In the genomic region with DNA sequence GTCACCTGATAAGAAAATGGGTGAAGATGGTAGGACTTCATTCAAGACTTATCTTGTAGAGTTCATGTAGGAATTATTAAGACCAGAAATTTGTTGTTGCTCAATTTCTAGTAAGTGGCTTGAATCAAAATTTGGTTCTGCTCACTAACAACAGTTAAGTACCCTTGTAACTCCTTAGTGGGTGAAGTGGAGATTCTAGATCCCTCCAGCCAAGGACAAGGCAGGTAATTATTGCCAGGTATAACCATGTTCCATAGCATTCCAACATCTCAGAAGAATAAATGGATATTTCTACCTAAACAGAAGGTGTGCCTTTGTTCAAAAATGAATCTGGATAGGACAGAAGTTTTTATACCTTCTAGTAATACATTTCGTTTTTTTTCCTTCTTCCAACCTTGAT, we compare ENCODE assay signal across 34 cellular contexts.
"Had no signal": no experiment of that assay in that cellular context is flagged by ENCODE, and none has a peak within 500 bp of the region (broad histone marks: within the 10 kb centered on the region; RNA-seq: fewer than 3 reads in every experiment).

No MANE protein-coding gene starts in this region.

- H3K27me3 ChIP-seq: body of pancreas, breast epithelium, Peyer's patch had no signal

- H3K27ac Mint-ChIP-seq: activated CD4-positive, alpha-beta memory T cell treated with anti-CD3 and anti-CD28 coated beads, Interleukin-2, amount 10 ng/mL, durations not matched to agents 7 days and 5 days; activated CD8-positive, alpha-beta memory T cell treated with anti-CD3 and anti-CD28 coated beads, Interleukin-2, amount 10 ng/mL, durations not matched to agents 7 days and 5 days; activated naive CD4-positive, alpha-beta T cell treated with anti-CD3 and anti-CD28 coated beads, Interleukin-2, amount 50 U/mL, for 24 hours; activated naive CD8-positive, alpha-beta T cell treated with anti-CD3 and anti-CD28 coated beads, Interleukin-2, amount 10 ng/mL, durations not matched to agents 7 days and 5 days; activated T-helper 2 cell treated with anti-CD3 and anti-CD28 coated beads, Interferon-gamma antibody, Interleukin-2, Interleukin-4, amounts not matched to agents 10 μg/mL and 5 μg/mL and 100 μg/mL, durations not matched to agents 14 hours and 24 hours and 36 hours had no signal

- H3K4me1 ChIP-seq: body of pancreas, breast epithelium, Peyer's patch had no signal

- H3K36me3 ChIP-seq: breast epithelium, Peyer's patch, WERI-Rb-1 had no signal

- ATAC-seq: activated CD8-positive, alpha-beta memory T cell treated with anti-CD3 and anti-CD28 coated beads, Interleukin-2, amount 10 ng/mL, durations not matched to agents 7 days and 5 days; body of pancreas; PC-3; Right ventricle myocardium inferior had no signal

- H3K4me3 ChIP-seq: body of pancreas, breast epithelium, Peyer's patch had no signal

- H3K4me1 Mint-ChIP-seq: activated CD4-positive, alpha-beta memory T cell treated with anti-CD3 and anti-CD28 coated beads, Interleukin-2, amount 10 ng/mL, durations not matched to agents 7 days and 5 days; activated CD8-positive, alpha-beta memory T cell treated with anti-CD3 and anti-CD28 coated beads, Interleukin-2, amount 10 ng/mL, durations not matched to agents 7 days and 5 days; activated naive CD4-positive, alpha-beta T cell treated with anti-CD3 and anti-CD28 coated beads, Interleukin-2, amount 50 U/mL, for 24 hours; activated naive CD8-positive, alpha-beta T cell treated with anti-CD3 and anti-CD28 coated beads, Interleukin-2, amount 10 ng/mL, durations not matched to agents 7 days and 5 days had no signal

- H3K9me3 Mint-ChIP-seq: activated CD4-positive, alpha-beta memory T cell treated with anti-CD3 and anti-CD28 coated beads, Interleukin-2, amount 10 ng/mL, durations not matched to agents 7 days and 5 days; activated naive CD4-positive, alpha-beta T cell treated with anti-CD3 and anti-CD28 coated beads, Interleukin-2, amount 50 U/mL, for 24 hours; activated naive CD8-positive, alpha-beta T cell treated with anti-CD3 and anti-CD28 coated beads, Interleukin-2, amount 10 ng/mL, durations not matched to agents 7 days and 5 days; activated T-helper 2 cell treated with anti-CD3 and anti-CD28 coated beads, Interferon-gamma antibody, Interleukin-2, Interleukin-4, amounts not matched to agents 10 μg/mL and 5 μg/mL and 100 μg/mL, durations not matched to agents 14 hours and 24 hours and 36 hours had no signal

- H3K4me3 Mint-ChIP-seq: activated CD4-positive, alpha-beta memory T cell treated with anti-CD3 and anti-CD28 coated beads, Interleukin-2, amount 10 ng/mL, durations not matched to agents 7 days and 5 days; activated CD8-positive, alpha-beta memory T cell treated with anti-CD3 and anti-CD28 coated beads, Interleukin-2, amount 10 ng/mL, durations not matched to agents 7 days and 5 days; activated naive CD4-positive, alpha-beta T cell treated with anti-CD3 and anti-CD28 coated beads, Interleukin-2, amount 50 U/mL, for 24 hours; activated naive CD8-positive, alpha-beta T cell treated with anti-CD3 and anti-CD28 coated beads, Interleukin-2, amount 10 ng/mL, durations not matched to agents 7 days and 5 days had no signal

- H3K27ac ChIP-seq: body of pancreas, breast epithelium, WERI-Rb-1 had no signal

- H3K36me3 Mint-ChIP-seq: activated CD8-positive, alpha-beta memory T cell treated with anti-CD3 and anti-CD28 coated beads, Interleukin-2, amount 10 ng/mL, durations not matched to agents 7 days and 5 days; activated naive CD4-positive, alpha-beta T cell treated with anti-CD3 and anti-CD28 coated beads, Interleukin-2, amount 50 U/mL, for 24 hours; activated naive CD8-positive, alpha-beta T cell treated with anti-CD3 and anti-CD28 coated beads, Interleukin-2, amount 10 ng/mL, durations not matched to agents 7 days and 5 days had no signal

- H3K9me3 ChIP-seq: body of pancreas, breast epithelium, Peyer's patch had no signal

- DNase-seq: activated CD4-positive, alpha-beta memory T cell treated with anti-CD3 and anti-CD28 coated beads, Interleukin-2, amount 10 ng/mL, durations not matched to agents 7 days and 5 days; activated CD4-positive, alpha-beta T cell treated with anti-CD3 and anti-CD28 coated beads for 1 hour; activated CD4-positive, alpha-beta T cell treated with anti-CD3 and anti-CD28 coated beads for 48 hours; activated CD4-positive, CD25-positive, alpha-beta regulatory T cell; activated CD8-positive, alpha-beta memory T cell treated with anti-CD3 and anti-CD28 coated beads for 24 hours; activated CD8-positive, alpha-beta memory T cell treated with anti-CD3 and anti-CD28 coated beads, Interleukin-2, amount 10 ng/mL, durations not matched to agents 7 days and 5 days; activated CD8-positive, alpha-beta memory T cell treated with anti-CD3 and anti-CD28 coated beads, Interleukin-2, amount 50 U/mL, for 48 hours; activated gamma-delta T cell; activated naive CD4-positive, alpha-beta T cell treated with Interleukin-2 at 50 U/mL for 16 hours; activated naive CD8-positive, alpha-beta T cell treated with anti-CD3 and anti-CD28 coated beads, Interleukin-2, amount 10 ng/mL, durations not matched to agents 7 days and 5 days; activated T-cell treated with anti-CD3 and anti-CD28 coated beads, Interleukin-2, amount 50 U/mL, for 48 hours; body of pancreas; Karpas-422; NCI-H1048; NCI-H1105 treated with DMSO at 0.1 percent for 48 hours; NCI-H1436; NCI-H1694; NCI-H1930; NCI-H2081 treated with DMSO at 0.1 percent for 48 hours; NCI-H2171; NCI-H510A; NCI-H526; NCI-H748 treated with DMSO at 0.1 percent for 48 hours; NK-92 treated with Interleukin-12 subunit alpha and Interleukin-12 subunit beta, amount 100 ng/mL, for 24 hours; PC-3; Peyer's patch; RPMI8226; SIG-M5; T1000; WERI-Rb-1 had no signal
